ENCODE assay signal across 1 cellular context in the genomic region with DNA sequence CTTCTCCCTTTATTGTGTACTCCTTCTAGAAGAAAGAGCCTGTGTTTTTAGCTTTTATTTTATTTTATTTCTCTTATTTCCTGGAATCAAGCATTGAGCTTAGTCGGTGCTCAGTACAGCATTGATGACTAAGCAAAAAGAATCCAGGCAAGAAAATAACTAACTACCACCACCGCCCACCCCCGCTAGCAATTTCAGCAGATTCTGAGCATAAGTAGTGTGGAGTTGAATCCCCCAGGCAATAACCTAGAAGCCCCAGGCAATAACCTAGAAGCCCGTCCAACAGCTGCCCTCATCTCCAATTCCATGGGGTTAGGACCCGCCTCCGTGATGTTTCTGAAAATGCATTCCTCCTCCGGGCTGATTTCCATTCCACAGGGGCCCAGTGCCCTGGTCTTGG.
TF ChIP-seq lines count a peak whose summit lies in the region.

No MANE protein-coding gene starts in this region.

TF ChIP-seq in IMR-90, 13 proteins besides CTCF, POLR2A, EP300 and RAD21 (continued from another document):
- no peak for TF ChIP-seq CHD1 (IDR thresholded peaks at IDR 0.05; ENCODE audit: low read depth, low read length)
- peak; percentile 72 for TF ChIP-seq NFE2L2 (IDR thresholded peaks at IDR 0.05; ENCODE audit: low read depth, low read length)
- TF ChIP-seq MAFK (IDR thresholded peaks at IDR 0.05; ENCODE audit: low read depth, low read length) = peak; percentile 95
